In genomic region chr1:109214695-109215623, GRCh38 we compare ENCODE assay signal across 8 cellular contexts. TPM values are rescaled to one million over a fixed set of nuclear protein-coding genes. Genes with fewer than 3 reads are reported as not detected.
A peak's percentile ranks its signal among the peaks of the same experiment; 100 is the strongest.
DNase-seq lines count a peak whose midpoint lies in the region; ATAC-seq and TF ChIP-seq lines count a peak whose summit lies in the region.

No MANE protein-coding gene starts in this region.

- POLR2A ChIA-PET in activated CD8-positive, alpha-beta T cell treated with anti-CD3 and anti-CD28 coated beads for 36 hours (lab: Charles Lee): interaction anchor here (0.7 to 3.1 kb wide), 23 partner anchors 9 to 1543 kb away, joined by 3 to 28 read pairs (median 4); partner anchors contain the start of genes AMIGO1, GSTM4, PSMA5 and SORT1

- H3K4me2 ChIP-seq in BLaER1: peak overlapping the region; percentile 78

- peaks cover 2% of the 10 kb centered on the region for H3K9me3 Mint-ChIP-seq in activated CD8-positive, alpha-beta T cell treated with anti-CD3 and anti-CD28 coated beads for 36 hours

- no peaks in the 10 kb centered on the region; the same call in 1 of the 2 replicates for H3K9me3 ChIP-seq in BLaER1
- no peaks in the 10 kb centered on the region for H3K9me3 ChIP-seq in HAP-1
- no peaks in the 10 kb centered on the region for H3K9me3 ChIP-seq in muscle layer of duodenum (ENCODE audit: control insufficient read depth in 1 of 2, low read length in 2 of 2)
- H3K9me3 ChIP-seq in thymus (ENCODE audit: control insufficient read depth): no peaks in the 10 kb centered on the region

- H3K4me3 ChIP-seq in BLaER1: peak overlapping the region; percentile 92
- H3K4me3 ChIP-seq in HAP-1: peak overlapping the region; percentile 92
- H3K4me3 ChIP-seq in muscle layer of duodenum (ENCODE audit: low read depth in 1 of 2, low read length in 2 of 2): peak overlapping the region; percentile 98 to 99
- peak overlapping the region; percentile 83 for H3K4me3 ChIP-seq in thymus (ENCODE audit: low read length)

- H3K27ac ChIP-seq in BLaER1: peak overlapping the region; percentile 79
- H3K27ac ChIP-seq in epithelial cell of prostate: peak overlapping the region; percentile 98
- H3K27ac ChIP-seq in muscle layer of duodenum (ENCODE audit: low read length): peak overlapping the region; percentile 99
- peak overlapping the region; percentile 61 for H3K27ac ChIP-seq in thymus (ENCODE audit: low read depth)

- H3K36me3 ChIP-seq in BLaER1: peaks cover 35% of the 10 kb centered on the region
- H3K36me3 ChIP-seq in HAP-1 (replicated peaks): peaks cover 34% of the 10 kb centered on the region
- peaks cover 0 to 13% of the 10 kb centered on the region in 2 donors for H3K36me3 ChIP-seq in muscle layer of duodenum (ENCODE audit: control insufficient read depth in 1 of 2, insufficient read depth in 2 of 2, low read length in 2 of 2)
- no peaks in the 10 kb centered on the region for H3K36me3 ChIP-seq in thymus (ENCODE audit: control insufficient read depth, insufficient read depth)

- H3K4me1 ChIP-seq in BLaER1: peaks cover 36% of the 10 kb centered on the region
- H3K4me1 ChIP-seq in HAP-1: peaks cover 18% of the 10 kb centered on the region
- H3K4me1 ChIP-seq in muscle layer of duodenum (ENCODE audit: control insufficient read depth in 1 of 2, insufficient read depth in 2 of 2, low read length in 2 of 2): peaks cover 0 to 22% of the 10 kb centered on the region in 2 donors
- H3K4me1 ChIP-seq in thymus (ENCODE audit: control insufficient read depth, insufficient read depth, low read length): peaks cover 11% of the 10 kb centered on the region

- CTCF ChIA-PET in activated CD8-positive, alpha-beta T cell treated with anti-CD3 and anti-CD28 coated beads for 36 hours (lab: Charles Lee): interaction anchor here (1.0 to 4.3 kb wide), 12 partner anchors 9 to 318 kb away, joined by 3 to 39 read pairs (median 4); partner anchors contain the start of gene CYB561D1

- peaks cover 40% of the 10 kb centered on the region for H3K36me3 Mint-ChIP-seq in activated CD8-positive, alpha-beta T cell treated with anti-CD3 and anti-CD28 coated beads for 36 hours (ENCODE audit: low read depth)

- H3K27me3 ChIP-seq in BLaER1 (no peaks in the 10 kb centered on the region), HAP-1 (ENCODE audit: low read depth) (no peaks in the 10 kb centered on the region), muscle layer of duodenum (ENCODE audit: low read depth, low read length) (no peaks in the 10 kb centered on the region), thymus (ENCODE audit: control insufficient read depth, insufficient read depth) (no peaks in the 10 kb centered on the region)

- H3K27ac Mint-ChIP-seq in activated CD8-positive, alpha-beta T cell treated with anti-CD3 and anti-CD28 coated beads for 36 hours: peak overlapping the region; percentile 99

- peak overlapping the region; percentile 88 for H3K9ac ChIP-seq in BLaER1

- DNase-seq in HAP-1 (ENCODE audit: low spot score in 2 of 2): peak; percentile 80 to 86
- DNase-seq in NCI-H446 (lab: John Stamatoyannopoulos, UW): peak; percentile 45 to 82
- peak; percentile 77 for DNase-seq in activated CD8-positive, alpha-beta T cell treated with anti-CD3 and anti-CD28 coated beads for 36 hours
- no peak for DNase-seq in epithelial cell of prostate (ENCODE audit: low read depth, low spot score)

- H3K4me1 Mint-ChIP-seq in activated CD8-positive, alpha-beta T cell treated with anti-CD3 and anti-CD28 coated beads for 36 hours (ENCODE audit: low read depth): peaks cover 30% of the 10 kb centered on the region

- H4K20me1 ChIP-seq in BLaER1: peaks cover 61% of the 10 kb centered on the region

- peak overlapping the region; percentile 100 for H3K4me3 Mint-ChIP-seq in activated CD8-positive, alpha-beta T cell treated with anti-CD3 and anti-CD28 coated beads for 36 hours

- peak; percentile 58 for ATAC-seq in activated CD8-positive, alpha-beta T cell treated with anti-CD3 and anti-CD28 coated beads for 36 hours
- no peak for ATAC-seq in HG03280 (IDR thresholded peaks at IDR 0.05; ENCODE audit: unreplicated experiment)

- intact Hi-C loops in activated CD8-positive, alpha-beta T cell treated with anti-CD3 and anti-CD28 coated beads for 36 hours (cut with micrococcal nuclease): loop anchor here (5.0 kb wide), 1 partner anchor 182 kb away; the partner anchor contains the start of gene SORT1

- in situ Hi-C loops in HAP-1 (cut with MboI; ENCODE audit: low sequenced_read_pairs): no loop called here

- 38% methylated on average over 13 of the region's 13 CpGs for WGBS in thymus

- H3K27me3 Mint-ChIP-seq in activated CD8-positive, alpha-beta T cell treated with anti-CD3 and anti-CD28 coated beads for 36 hours: no peaks in the 10 kb centered on the region

- TF ChIP-seq CTCF in activated CD8-positive, alpha-beta T cell treated with anti-CD3 and anti-CD28 coated beads for 36 hours (IDR thresholded peaks at IDR 0.05): no peak

RNA-seq across cellular contexts. Expression of gene SARS1, which starts 1.2 kb away (rescaled TPM):
- 100 to 1,000 TPM; 226 to 228 TPM for total RNA-seq in activated CD8-positive, alpha-beta T cell treated with anti-CD3 and anti-CD28 coated beads for 36 hours
- polyA plus RNA-seq in thymus: 72.2 TPM

RNA-seq across cellular contexts. Expression of gene CELSR2, which starts 34.4 kb away (rescaled TPM):
- 1 to 10 TPM; 2.7 to 3.1 TPM for total RNA-seq in activated CD8-positive, alpha-beta T cell treated with anti-CD3 and anti-CD28 coated beads for 36 hours
- 2.5 TPM for polyA plus RNA-seq in thymus
